1 cellular context compared by ENCODE assay signal in genomic region chr6:44126320-44127149, GRCh38.
A peak's percentile ranks its signal among the peaks of the same experiment; 100 is the strongest.
TF ChIP-seq lines count a peak whose summit lies in the region.

No MANE protein-coding gene starts in this region.

TF ChIP-seq in K562, 482 proteins besides CTCF, POLR2A, EP300 and RAD21 (continued from another document and continues in another):
- no peak for TF ChIP-seq ZHX1 (conservative IDR thresholded peaks at IDR 0.05; ENCODE audit: low read length)
- no peak for TF ChIP-seq SNRNP70 (optimal IDR thresholded peaks at IDR 0.05; ENCODE audit: low read depth, low read length)
- no peak for TF ChIP-seq HDAC6 (IDR thresholded peaks at IDR 0.05; ENCODE audit: low read depth, low read length)
- TF ChIP-seq KLF1 (tag; IDR thresholded peaks at IDR 0.05): no peak
- TF ChIP-seq FOSL1 (tag; conservative IDR thresholded peaks at IDR 0.05): no peak
- peak; percentile 36; the same call in 1 of the 2 replicates for TF ChIP-seq HMBOX1 (IDR thresholded peaks at IDR 0.05)
- TF ChIP-seq LCOR (CRISPR knock-in tag; IDR thresholded peaks at IDR 0.05): no peak
- peak; percentile 30; the same call in 1 of the 2 replicates for TF ChIP-seq MXI1 (IDR thresholded peaks at IDR 0.05; ENCODE audit: low read depth, low read length)
- no peak for TF ChIP-seq CHD2 (IDR thresholded peaks at IDR 0.05; ENCODE audit: low read depth, low read length)
- no peak for TF ChIP-seq ZBTB49 (CRISPR knock-in tag; IDR thresholded peaks at IDR 0.05; ENCODE audit: borderline replicate concordance)
- TF ChIP-seq IRF2 (CRISPR knock-in tag; IDR thresholded peaks at IDR 0.05): no peak
- no peak for TF ChIP-seq GATAD2B (IDR thresholded peaks at IDR 0.05; ENCODE audit: borderline replicate concordance)
- TF ChIP-seq ZMIZ1 (IDR thresholded peaks at IDR 0.05; ENCODE audit: low read depth in 2 of 2, low read length in 2 of 2): no peak
- no peak for TF ChIP-seq IRF1 (CRISPR knock-in tag; IDR thresholded peaks at IDR 0.05; ENCODE audit: borderline replicate concordance)
- TF ChIP-seq SNAPC5 (CRISPR knock-in tag; IDR thresholded peaks at IDR 0.05): no peak
- TF ChIP-seq FOXK1 (CRISPR knock-in tag; IDR thresholded peaks at IDR 0.05; ENCODE audit: borderline replicate concordance): no peak
- TF ChIP-seq MED1 (CRISPR knock-in tag; IDR thresholded peaks at IDR 0.05; ENCODE audit: borderline replicate concordance): no peak
- TF ChIP-seq JUND (IDR thresholded peaks at IDR 0.05; ENCODE audit: borderline replicate concordance, low read depth, low read length): peak; percentile 52
- TF ChIP-seq JUND (tag; IDR thresholded peaks at IDR 0.05; ENCODE audit: borderline replicate concordance, low read depth, low read length): no peak
- TF ChIP-seq WHSC1 (IDR thresholded peaks at IDR 0.05; ENCODE audit: low read length): no peak
- no peak for TF ChIP-seq ZNF561 (CRISPR knock-in tag; conservative IDR thresholded peaks at IDR 0.05)
- TF ChIP-seq ZNF232 (CRISPR knock-in tag; IDR thresholded peaks at IDR 0.05): no peak
- TF ChIP-seq ARID1B (IDR thresholded peaks at IDR 0.05): peak; percentile 45; the same call in 1 of the 2 replicates
- TF ChIP-seq GATAD2A (IDR thresholded peaks at IDR 0.05): 0 out of 2 replicates have a peak, but pooled peaks have one; percentile 30
- no peak for TF ChIP-seq GTF2B (IDR thresholded peaks at IDR 0.05; ENCODE audit: extremely low read depth, insufficient read length)
- peak in 1 of 2 experiments; percentile 15; a peak in 1 of 4 replicates for TF ChIP-seq KDM1A (IDR thresholded peaks at IDR 0.05)
- TF ChIP-seq GTF2F1 (IDR thresholded peaks at IDR 0.05; ENCODE audit: low read depth, low read length): no peak
- TF ChIP-seq ATF7 (IDR thresholded peaks at IDR 0.05): peak; percentile 50
- TF ChIP-seq MTA1 (IDR thresholded peaks at IDR 0.05; ENCODE audit: borderline replicate concordance): no peak
- TF ChIP-seq ZNF212 (CRISPR knock-in tag; IDR thresholded peaks at IDR 0.05): no peak
- no peak for TF ChIP-seq PCBP2 (IDR thresholded peaks at IDR 0.05; ENCODE audit: low read depth, low read length, poor library complexity, severe bottlenecking)
- no peak for TF ChIP-seq ARID2 (IDR thresholded peaks at IDR 0.05)
- TF ChIP-seq ATF2 (CRISPR knock-in tag; IDR thresholded peaks at IDR 0.05): no peak
- no peak for TF ChIP-seq SMAD1 (IDR thresholded peaks at IDR 0.05; ENCODE audit: low read depth, low read length, partially characterized antibody)
- TF ChIP-seq SP2 (IDR thresholded peaks at IDR 0.05; ENCODE audit: extremely low read depth, low read depth, low read length, poor library complexity, severe bottlenecking): no peak
- no peak for TF ChIP-seq HOMEZ (CRISPR knock-in tag; IDR thresholded peaks at IDR 0.05)
- peak; percentile 14; the same call in 1 of the 2 replicates for TF ChIP-seq MTA2 (IDR thresholded peaks at IDR 0.05; ENCODE audit: low read depth)
- no peak for TF ChIP-seq ZNF253 (CRISPR knock-in tag; conservative IDR thresholded peaks at IDR 0.05)
- no peak for TF ChIP-seq ZNF3 (CRISPR knock-in tag; IDR thresholded peaks at IDR 0.05)
- no peak; the same call in 1 of the 2 replicates for TF ChIP-seq NKRF (IDR thresholded peaks at IDR 0.05; ENCODE audit: borderline replicate concordance)
- TF ChIP-seq GTF2E2 (tag; IDR thresholded peaks at IDR 0.05): no peak
- no peak for TF ChIP-seq ZBTB2 (IDR thresholded peaks at IDR 0.05)
- no peak for TF ChIP-seq FOXA1 (IDR thresholded peaks at IDR 0.05; ENCODE audit: borderline replicate concordance)
